ENCODE assay signal across 8 cellular contexts in the genomic region with DNA sequence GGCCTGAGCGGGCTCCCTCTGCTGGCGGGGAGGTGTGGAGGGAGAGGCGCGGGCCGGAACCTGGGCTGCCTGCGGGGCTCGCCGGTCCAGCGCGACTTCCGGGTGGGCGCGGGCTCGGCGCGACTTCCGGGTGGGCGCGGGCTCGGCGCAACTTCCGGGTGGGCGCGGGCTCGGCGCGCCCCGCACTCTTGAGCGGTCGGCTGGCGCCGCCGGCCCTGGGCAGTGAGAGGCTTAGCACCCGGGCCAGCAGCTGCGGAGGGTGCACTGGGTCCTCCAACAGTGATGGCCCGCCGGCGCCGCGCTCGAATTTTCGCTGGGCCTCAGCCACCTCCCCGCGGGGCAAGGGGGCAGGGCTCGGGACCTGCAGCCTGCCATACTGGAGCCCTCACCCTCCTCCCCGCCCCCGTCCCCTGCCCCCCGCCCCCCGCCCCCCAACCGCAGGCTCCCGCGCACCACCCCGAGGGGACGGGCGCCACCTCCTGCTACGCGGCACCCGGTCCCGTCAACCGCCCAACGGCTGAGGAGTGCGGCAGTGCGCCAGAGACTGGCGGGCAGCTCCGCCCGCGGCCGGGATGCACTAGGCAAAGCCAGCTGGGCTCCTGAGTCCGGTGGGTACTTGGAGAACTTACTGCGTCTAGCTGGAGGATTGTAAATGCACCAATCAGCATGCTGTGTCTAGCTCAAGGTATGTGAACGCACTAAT.
DNase-seq lines count a peak whose midpoint lies in the region; ATAC-seq and TF ChIP-seq lines count a peak whose summit lies in the region.
"Not testable (repeated sequence)": the region's sequence is repeated elsewhere in the genome, so short reads cannot be mapped to it uniquely, and the experiment has no call there.

No MANE protein-coding gene starts in this region.

- DNase-seq in CD4-positive, alpha-beta memory T cell, result peak; percentile 38 to 77 (median 63)
- DNase-seq in RWPE2 (ENCODE audit: low spot score) (peak; percentile 71), dorsolateral prefrontal cortex (peak in 8 of 10 donors; percentile 52 to 85 (median 70)), immature natural killer cell (peak; percentile 43 to 86 (median 81)), ovary (peak in 4 of 5 donors; percentile 23 to 59 (median 50))
- DNase-seq in activated T-cell treated with anti-CD3 and anti-CD28 coated beads, Interleukin-2, amount 50 U/mL, for 72 hours, result peak; percentile 65 to 83
- peak; percentile 13 to 85 for DNase-seq in stimulated activated effector memory CD8-positive, alpha-beta T cell treated with anti-CD3 and anti-CD28 coated beads, Interleukin-12 subunit alpha, Interleukin-12 subunit beta, amount 100 ng/mL, for 72 hours (ENCODE audit: low spot score in 2 of 2)

- H3K36me3 Mint-ChIP-seq in CD4-positive, alpha-beta memory T cell; activated T-cell treated with anti-CD3 and anti-CD28 coated beads, Interleukin-2, amount 50 U/mL, for 72 hours (ENCODE audit: insufficient read depth in 2 of 2); immature natural killer cell; stimulated activated effector memory CD8-positive, alpha-beta T cell treated with anti-CD3 and anti-CD28 coated beads, Interleukin-12 subunit alpha, Interleukin-12 subunit beta, amount 100 ng/mL, for 72 hours: not testable (repeated sequence)

- not testable (repeated sequence) for H3K4me1 ChIP-seq in CD4-positive, alpha-beta memory T cell (ENCODE audit: insufficient read depth, low read length); HEK293 (ENCODE audit: control insufficient read depth, insufficient read depth, low read length); RWPE2 (ENCODE audit: insufficient read depth, poor library complexity, severe bottlenecking); ovary (ENCODE audit: insufficient read depth)

- POLR2A ChIA-PET in CD4-positive, alpha-beta memory T cell (lab: Charles Lee; ENCODE audit: partially characterized antibody); HEK293 (lab: Yijun Ruan, JAX): not testable (repeated sequence)

- H3K27me3 Mint-ChIP-seq in CD4-positive, alpha-beta memory T cell; activated T-cell treated with anti-CD3 and anti-CD28 coated beads, Interleukin-2, amount 50 U/mL, for 72 hours (ENCODE audit: low read depth); immature natural killer cell (ENCODE audit: low read depth in 3 of 3): not testable (repeated sequence)

- H3K4me3 ChIP-seq in CD4-positive, alpha-beta memory T cell (ENCODE audit: low read length in 2 of 2), result not testable (repeated sequence)
- peak overlapping the region; percentile 71 for H3K4me3 ChIP-seq in HEK293 (ENCODE audit: low read depth, low read length)
- H3K4me3 ChIP-seq in RWPE2 (ENCODE audit: severe bottlenecking), result peak overlapping the region; percentile 55
- H3K4me3 ChIP-seq in dorsolateral prefrontal cortex, result peak overlapping the region in 50 of 59 donors; percentile 28 to 80 (median 58)
- H3K4me3 ChIP-seq in ovary, result peak overlapping the region; percentile 49

- 0% methylated on average over 4 to 31 of the region's 71 CpGs; no CpG with 5 or more reads in 1 of the 3 donors for WGBS in ovary, 3 donors

- H3K9me3 Mint-ChIP-seq in CD4-positive, alpha-beta memory T cell; activated T-cell treated with anti-CD3 and anti-CD28 coated beads, Interleukin-2, amount 50 U/mL, for 72 hours; immature natural killer cell; stimulated activated effector memory CD8-positive, alpha-beta T cell treated with anti-CD3 and anti-CD28 coated beads, Interleukin-12 subunit alpha, Interleukin-12 subunit beta, amount 100 ng/mL, for 72 hours: not testable (repeated sequence)

- intact Hi-C loops in CD4-positive, alpha-beta memory T cell (cut with micrococcal nuclease); dorsolateral prefrontal cortex (cut with DNase I); ovary (cut with DNase I): not testable (repeated sequence)

- CTCF ChIA-PET in CD4-positive, alpha-beta memory T cell (lab: Charles Lee; ENCODE audit: partially characterized antibody); HEK293 (lab: Yijun Ruan, JAX): not testable (repeated sequence)

- H3K4me3 Mint-ChIP-seq in CD4-positive, alpha-beta memory T cell, result peak overlapping the region; percentile 51 to 85 (median 80)
- peak overlapping the region; percentile 72 to 78 for H3K4me3 Mint-ChIP-seq in activated T-cell treated with anti-CD3 and anti-CD28 coated beads, Interleukin-2, amount 50 U/mL, for 72 hours
- H3K4me3 Mint-ChIP-seq in immature natural killer cell, result peak overlapping the region; percentile 63 to 79 (median 69)
- H3K4me3 Mint-ChIP-seq in stimulated activated effector memory CD8-positive, alpha-beta T cell treated with anti-CD3 and anti-CD28 coated beads, Interleukin-12 subunit alpha, Interleukin-12 subunit beta, amount 100 ng/mL, for 72 hours, result peak overlapping the region; percentile 41

- H3K36me3 ChIP-seq in CD4-positive, alpha-beta memory T cell (ENCODE audit: insufficient read depth, low read length); HEK293 (ENCODE audit: control insufficient read depth in 2 of 2, insufficient read depth in 1 of 2, low read length in 2 of 2); RWPE2 (ENCODE audit: low read depth); ovary: not testable (repeated sequence)

- not testable (repeated sequence) for H3K9me3 ChIP-seq in CD4-positive, alpha-beta memory T cell (ENCODE audit: control insufficient read depth in 1 of 2, low read length in 2 of 2); HEK293 (ENCODE audit: control insufficient read depth, insufficient read depth, low read depth, low read length); RWPE2 (ENCODE audit: severe bottlenecking); ovary

- not testable (repeated sequence) for H3K27me3 ChIP-seq in CD4-positive, alpha-beta memory T cell (ENCODE audit: insufficient read depth, low read length); RWPE2 (ENCODE audit: insufficient read depth, poor library complexity, severe bottlenecking); dorsolateral prefrontal cortex; ovary

- H3K27ac Mint-ChIP-seq in CD4-positive, alpha-beta memory T cell, result peak overlapping the region in 4 of 7 donors; percentile 42 to 87 (median 65)
- H3K27ac Mint-ChIP-seq in activated T-cell treated with anti-CD3 and anti-CD28 coated beads, Interleukin-2, amount 50 U/mL, for 72 hours; stimulated activated effector memory CD8-positive, alpha-beta T cell treated with anti-CD3 and anti-CD28 coated beads, Interleukin-12 subunit alpha, Interleukin-12 subunit beta, amount 100 ng/mL, for 72 hours: not testable (repeated sequence)
- H3K27ac Mint-ChIP-seq in immature natural killer cell, result peak overlapping the region in 3 of 6 donors; percentile 55 to 81 (median 71)

- TF ChIP-seq EP300 in ovary (IDR thresholded peaks at IDR 0.05), result not testable (repeated sequence)

- TF ChIP-seq POLR2A in ovary (IDR thresholded peaks at IDR 0.05), result not testable (repeated sequence)

- peak; percentile 85 for ATAC-seq in RWPE2 (ENCODE audit: low read depth)
- peak; percentile 99 to 100 for ATAC-seq in activated T-cell treated with anti-CD3 and anti-CD28 coated beads, Interleukin-2, amount 50 U/mL, for 72 hours (replicated peaks in 1 of 2)
- peak; percentile 74 for ATAC-seq in stimulated activated effector memory CD8-positive, alpha-beta T cell treated with anti-CD3 and anti-CD28 coated beads, Interleukin-12 subunit alpha, Interleukin-12 subunit beta, amount 100 ng/mL, for 72 hours

- not testable (repeated sequence) for H3K4me1 Mint-ChIP-seq in CD4-positive, alpha-beta memory T cell; activated T-cell treated with anti-CD3 and anti-CD28 coated beads, Interleukin-2, amount 50 U/mL, for 72 hours (ENCODE audit: low read depth); immature natural killer cell; stimulated activated effector memory CD8-positive, alpha-beta T cell treated with anti-CD3 and anti-CD28 coated beads, Interleukin-12 subunit alpha, Interleukin-12 subunit beta, amount 100 ng/mL, for 72 hours

- H3K27ac ChIP-seq in CD4-positive, alpha-beta memory T cell (ENCODE audit: low read depth, low read length); RWPE2 (ENCODE audit: poor library complexity, severe bottlenecking): not testable (repeated sequence)
- peak overlapping the region; percentile 69; the same call in 1 of the 2 replicates for H3K27ac ChIP-seq in HEK293 (ENCODE audit: extremely low read depth, low read depth, low read length)
- peak overlapping the region in 34 of 59 donors; percentile 39 to 96 (median 82) for H3K27ac ChIP-seq in dorsolateral prefrontal cortex
- peak overlapping the region in 1 of 2 donors; percentile 55 for H3K27ac ChIP-seq in ovary

- not testable (repeated sequence) for TF ChIP-seq CTCF in HEK293 (tag by site-specific recombination; IDR thresholded peaks at IDR 0.05)
- TF ChIP-seq CTCF in RWPE2 (IDR thresholded peaks at IDR 0.05; ENCODE audit: poor library complexity, severe bottlenecking), result peak; percentile 46
- TF ChIP-seq CTCF in dorsolateral prefrontal cortex (IDR thresholded peaks at IDR 0.05 in 54 of 56, conservative IDR thresholded peaks at IDR 0.05 in 2 of 56; ENCODE audit: low read depth in 1 of 56, partially characterized antibody in 56 of 56), result peak in 3 of 56 donors; percentile 9 to 29 (median 25)
- peak in 1 of 3 donors; percentile 25 for TF ChIP-seq CTCF in ovary (IDR thresholded peaks at IDR 0.05)

TF ChIP-seq in HEK293, 187 proteins besides CTCF, POLR2A, EP300 and RAD21 (continues in another document):
- TF ChIP-seq ZSCAN30 (tag by site-specific recombination; IDR thresholded peaks at IDR 0.05) (peak; percentile 90), ZNF660 (tag by site-specific recombination; IDR thresholded peaks at IDR 0.05) (peak; percentile 69), IKZF3 (tag by site-specific recombination; IDR thresholded peaks at IDR 0.05) (peak; percentile 20; the same call in 1 of the 2 replicates)
